In the genomic region with DNA sequence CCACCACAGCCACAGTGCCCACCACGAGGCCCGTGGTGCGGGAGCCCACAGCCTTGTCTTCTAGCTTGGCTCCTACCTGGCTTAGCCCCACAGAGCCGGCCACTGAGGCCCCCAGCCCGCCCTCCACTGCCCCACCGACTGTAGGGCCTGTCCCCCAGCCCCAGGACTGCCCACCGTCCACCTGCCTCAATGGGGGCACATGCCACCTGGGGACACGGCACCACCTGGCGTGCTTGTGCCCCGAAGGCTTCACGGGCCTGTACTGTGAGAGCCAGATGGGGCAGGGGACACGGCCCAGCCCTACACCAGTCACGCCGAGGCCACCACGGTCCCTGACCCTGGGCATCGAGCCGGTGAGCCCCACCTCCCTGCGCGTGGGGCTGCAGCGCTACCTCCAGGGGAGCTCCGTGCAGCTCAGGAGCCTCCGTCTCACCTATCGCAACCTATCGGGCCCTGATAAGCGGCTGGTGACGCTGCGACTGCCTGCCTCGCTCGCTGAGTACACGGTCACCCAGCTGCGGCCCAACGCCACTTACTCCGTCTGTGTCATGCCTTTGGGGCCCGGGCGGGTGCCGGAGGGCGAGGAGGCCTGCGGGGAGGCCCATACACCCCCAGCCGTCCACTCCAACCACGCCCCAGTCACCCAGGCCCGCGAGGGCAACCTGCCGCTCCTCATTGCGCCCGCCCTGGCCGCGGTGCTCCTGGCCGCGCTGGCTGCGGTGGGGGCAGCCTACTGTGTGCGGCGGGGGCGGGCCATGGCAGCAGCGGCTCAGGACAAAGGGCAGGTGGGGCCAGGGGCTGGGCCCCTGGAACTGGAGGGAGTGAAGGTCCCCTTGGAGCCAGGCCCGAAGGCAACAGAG, we compare ENCODE assay signal across 1 cellular context.
A peak's percentile ranks its signal among the peaks of the same experiment; 100 is the strongest.
TF ChIP-seq lines count a peak whose summit lies in the region.

No MANE protein-coding gene starts in this region.

TF ChIP-seq in K562, 482 proteins besides CTCF, POLR2A, EP300 and RAD21:
- TF ChIP-seq ZNF695 (CRISPR knock-in tag; IDR thresholded peaks at IDR 0.05) (no peak), ZNF830 (CRISPR knock-in tag; IDR thresholded peaks at IDR 0.05) (no peak), HNRNPUL1 (IDR thresholded peaks at IDR 0.05; ENCODE audit: low read length) (no peak), E2F4 (CRISPR knock-in tag; IDR thresholded peaks at IDR 0.05; ENCODE audit: low read depth) (no peak), SMC3 (conservative IDR thresholded peaks at IDR 0.05; ENCODE audit: insufficient read depth, low read depth, low read length) (no peak), MTA2 (IDR thresholded peaks at IDR 0.05; ENCODE audit: low read depth) (no peak), ZNF583 (CRISPR knock-in tag; IDR thresholded peaks at IDR 0.05) (no peak), ZNF280A (IDR thresholded peaks at IDR 0.05; ENCODE audit: low read depth, partially characterized antibody) (no peak), POLR2G (IDR thresholded peaks at IDR 0.05; ENCODE audit: low read depth, low read length) (peak; percentile 55), ESRRA (IDR thresholded peaks at IDR 0.05; ENCODE audit: borderline replicate concordance, low read depth) (no peak), ZBED1 (IDR thresholded peaks at IDR 0.05) (no peak), ZNF561 (CRISPR knock-in tag; conservative IDR thresholded peaks at IDR 0.05) (no peak), PYGO2 (tag; IDR thresholded peaks at IDR 0.05) (no peak), MXI1 (IDR thresholded peaks at IDR 0.05; ENCODE audit: low read depth, low read length) (no peak), DEAF1 (CRISPR knock-in tag; IDR thresholded peaks at IDR 0.05) (no peak), RBM22 (IDR thresholded peaks at IDR 0.05; ENCODE audit: low read depth, low read length, poor library complexity, severe bottlenecking) (peak; percentile 14), TFAP4 (CRISPR knock-in tag; IDR thresholded peaks at IDR 0.05; ENCODE audit: borderline replicate concordance) (no peak), RBFOX2 (IDR thresholded peaks at IDR 0.05; ENCODE audit: low read depth, low read length) (peak; percentile 29; the same call in 1 of the 2 replicates)
- TF ChIP-seq, protein P1, sequence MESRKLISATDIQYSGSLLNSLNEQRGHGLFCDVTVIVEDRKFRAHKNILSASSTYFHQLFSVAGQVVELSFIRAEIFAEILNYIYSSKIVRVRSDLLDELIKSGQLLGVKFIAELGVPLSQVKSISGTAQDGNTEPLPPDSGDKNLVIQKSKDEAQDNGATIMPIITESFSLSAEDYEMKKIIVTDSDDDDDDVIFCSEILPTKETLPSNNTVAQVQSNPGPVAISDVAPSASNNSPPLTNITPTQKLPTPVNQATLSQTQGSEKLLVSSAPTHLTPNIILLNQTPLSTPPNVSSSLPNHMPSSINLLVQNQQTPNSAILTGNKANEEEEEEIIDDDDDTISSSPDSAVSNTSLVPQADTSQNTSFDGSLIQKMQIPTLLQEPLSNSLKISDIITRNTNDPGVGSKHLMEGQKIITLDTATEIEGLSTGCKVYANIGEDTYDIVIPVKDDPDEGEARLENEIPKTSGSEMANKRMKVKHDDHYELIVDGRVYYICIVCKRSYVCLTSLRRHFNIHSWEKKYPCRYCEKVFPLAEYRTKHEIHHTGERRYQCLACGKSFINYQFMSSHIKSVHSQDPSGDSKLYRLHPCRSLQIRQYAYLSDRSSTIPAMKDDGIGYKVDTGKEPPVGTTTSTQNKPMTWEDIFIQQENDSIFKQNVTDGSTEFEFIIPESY (CRISPR knock-in tag; IDR thresholded peaks at IDR 0.05) = peak; percentile 99
